22 cellular contexts compared by ENCODE assay signal in the genomic region with DNA sequence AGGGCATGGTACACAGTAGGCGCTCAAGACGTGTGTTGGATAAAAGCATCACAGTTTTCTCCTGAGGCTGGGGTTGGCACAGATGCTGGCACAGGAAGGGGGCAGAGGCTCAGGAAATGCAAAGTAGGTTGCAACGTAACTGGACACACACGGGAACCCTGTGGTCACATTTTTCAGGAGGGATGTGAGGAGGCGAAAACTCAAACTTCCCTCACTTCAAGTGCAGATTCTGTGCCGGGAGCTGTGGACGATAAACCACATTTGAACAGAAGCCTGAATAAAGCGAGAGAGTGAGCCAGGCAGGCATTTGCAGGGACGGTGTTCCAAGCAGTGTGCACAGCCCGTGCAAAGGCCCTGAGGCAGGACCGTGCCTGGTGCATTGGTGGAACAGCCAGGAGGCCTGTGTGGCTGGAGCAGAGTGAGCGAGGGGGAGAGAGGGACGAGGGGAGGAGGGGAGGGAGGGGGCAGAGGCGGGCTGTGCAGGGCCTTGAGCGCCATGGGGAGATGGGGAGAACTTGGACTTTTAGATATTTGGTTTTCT. TPM values are rescaled to one million over a fixed set of nuclear protein-coding genes. Genes with fewer than 3 reads are reported as not detected.
DNase-seq lines count a peak whose midpoint lies in the region; ATAC-seq and TF ChIP-seq lines count a peak whose summit lies in the region.
"Had no signal": no experiment of that assay in that cellular context is flagged by ENCODE, and none has a peak within 500 bp of the region (broad histone marks: within the 10 kb centered on the region; RNA-seq: fewer than 3 reads in every experiment).

No MANE protein-coding gene starts in this region.

- no peak for DNase-seq in right atrium auricular region (ENCODE audit: low spot score)
- DNase-seq in Right ventricle myocardium superior: no peak
- DNase-seq in left lobe of liver (ENCODE audit: low spot score): peak; percentile 63
- DNase-seq in spleen: no peak
- DNase-seq in posterior vena cava (ENCODE audit: low spot score): no peak
- DNase-seq in T1000 (lab: John Stamatoyannopoulos, UW): no peak
- no peak for DNase-seq in effector memory CD4-positive, alpha-beta T cell
- DNase-seq: ACHN; activated CD4-positive, alpha-beta T cell treated with anti-CD3 and anti-CD28 coated beads for 48 hours; activated CD8-positive, alpha-beta memory T cell treated with anti-CD3 and anti-CD28 coated beads, Interleukin-2, amount 50 U/mL, for 48 hours; CD4-positive, alpha-beta memory T cell; cortex of kidney; DMS79 treated with DMSO at 0.1 percent for 48 hours; H9; immature natural killer cell; KG1; NCI-H1092; nucleus accumbens; PC-3 had no signal

- no peak for ATAC-seq in Right ventricle myocardium superior (ENCODE audit: poor library complexity)
- no peak for ATAC-seq in left lobe of liver
- no peak for ATAC-seq in GM21360 (IDR thresholded peaks at IDR 0.05; ENCODE audit: unreplicated experiment)
- ATAC-seq: PC-3, SK-N-SH treated with all-trans-retinoic acid at 6 μM for 48 hours had no signal

- H3K27ac ChIP-seq in right atrium auricular region (peak overlapping the region; percentile 99), spleen (peak overlapping the region in 5 of 8 donors; percentile 31 to 99 (median 94))
- no peak overlapping the region for H3K27ac ChIP-seq in effector memory CD4-positive, alpha-beta T cell (ENCODE audit: insufficient read depth, low read length, poor library complexity, severe bottlenecking)
- H3K27ac ChIP-seq: epithelial cell of prostate had no signal

- no peaks in the 10 kb centered on the region for H3K36me3 ChIP-seq in right atrium auricular region
- H3K36me3 ChIP-seq in spleen: peaks cover 0 to 58% (median 0%) of the 10 kb centered on the region in 6 donors
- H3K36me3 ChIP-seq in effector memory CD4-positive, alpha-beta T cell (ENCODE audit: control insufficient read depth, insufficient read depth, low read length): peaks cover 3% of the 10 kb centered on the region

- WGBS in spleen, 5 donors: 59 to 66% (median 61%) methylated on average over 15 of the region's 15 CpGs

- TF ChIP-seq CTCF in right atrium auricular region (IDR thresholded peaks at IDR 0.05) (no peak), spleen (IDR thresholded peaks at IDR 0.05 in 8 of 11, conservative IDR thresholded peaks at IDR 0.05 in 3 of 11) (no peak)

- H3K4me1 ChIP-seq in right atrium auricular region: peaks cover 0 to 86% of the 10 kb centered on the region in 2 donors
- peaks cover 7 to 83% (median 45%) of the 10 kb centered on the region in 6 donors for H3K4me1 ChIP-seq in spleen
- no peaks in the 10 kb centered on the region for H3K4me1 ChIP-seq in effector memory CD4-positive, alpha-beta T cell (ENCODE audit: control insufficient read depth, insufficient read depth, low read length, poor library complexity, severe bottlenecking)

- H3K27me3 ChIP-seq in right atrium auricular region (no peaks in the 10 kb centered on the region), spleen (replicated peaks in 1 of 7) (no peaks in the 10 kb centered on the region)
- no peaks in the 10 kb centered on the region for H3K27me3 ChIP-seq in effector memory CD4-positive, alpha-beta T cell (replicated peaks; ENCODE audit: control insufficient read depth, insufficient read depth, low read length, poor library complexity, severe bottlenecking)

- intact Hi-C loops in Right ventricle myocardium superior (cut with DNase I) (no loop called here), spleen (cut with DNase I; ENCODE audit: low total_unique reads) (no loop called here), posterior vena cava (cut with DNase I) (no loop called here)

- no peak for TF ChIP-seq POLR2A in spleen (IDR thresholded peaks at IDR 0.05)

- H3K4me3 ChIP-seq in right atrium auricular region (no peak overlapping the region), spleen (no peak overlapping the region)
- H3K4me3 ChIP-seq in effector memory CD4-positive, alpha-beta T cell (ENCODE audit: insufficient read depth, low read depth, low read length, poor library complexity, severe bottlenecking): no peak overlapping the region

- H3K9me3 ChIP-seq in right atrium auricular region: no peaks in the 10 kb centered on the region
- no peaks in the 10 kb centered on the region for H3K9me3 ChIP-seq in spleen
- no peaks in the 10 kb centered on the region for H3K9me3 ChIP-seq in effector memory CD4-positive, alpha-beta T cell (ENCODE audit: control insufficient read depth, low read length)

RNA-seq across cellular contexts. Expression of a gene that starts 40.3 kb away (rescaled TPM):
- total RNA-seq in right atrium auricular region (100 to 1,000 TPM; 111 to 196 TPM), Right ventricle myocardium superior (153 TPM), left lobe of liver (203 TPM), spleen (100 to 1,000 TPM in 2 of 7 donors, 10 to 100 TPM in 5; 65.4 to 125 (median 77.1) TPM), posterior vena cava (100 to 1,000 TPM; 196 to 223 TPM)
- 10 to 100 TPM in 1 of 3 donors, 1 to 10 TPM in 2; 4.1 to 23.4 (median 4.2) TPM for polyA plus RNA-seq in spleen
